Comparison of ENCODE assay signal across 14 cellular contexts in genomic region chr4:186829740-186830449, GRCh38.
DNase-seq lines count a peak whose midpoint lies in the region; ATAC-seq, FAIRE-seq and TF ChIP-seq lines count a peak whose summit lies in the region.
"Had no signal": no experiment of that assay in that cellular context is flagged by ENCODE, and none has a peak within 500 bp of the region (broad histone marks: within the 10 kb centered on the region; RNA-seq: fewer than 3 reads in every experiment).

No MANE protein-coding gene starts in this region.

- DNase-seq in AG04449 (ENCODE audit: low read depth, low spot score): peak; percentile 80
- peak; percentile 70 for DNase-seq in HT1080 (ENCODE audit: low read depth)
- DNase-seq in GM12878 (ENCODE audit: low read depth, low spot score): no peak
- peak; percentile 70 for DNase-seq in kidney glomerular epithelial cell (lab: John Stamatoyannopoulos, UW)
- no peak for DNase-seq in NCI-H524 (lab: John Stamatoyannopoulos, UW)
- DNase-seq in activated T-cell treated with anti-CD3 and anti-CD28 coated beads, Interleukin-2, amount 50 U/mL, for 72 hours: no peak
- no peak for DNase-seq in colonic mucosa
- no peak for DNase-seq in T-helper 9 cell
- DNase-seq: activated B cell treated with CpG ODN at 0.5 μM for 24 hours, amygdala, BE2C, NCI-H510A treated with DMSO at 0.1 percent for 48 hours, SK-N-SH had no signal

- H3K4me3 ChIP-seq in AG04449 (ENCODE audit: low read depth, low read length) (no peak overlapping the region), GM12878 (no peak overlapping the region), colonic mucosa (no peak overlapping the region)

- TF ChIP-seq EP300 in GM12878 (IDR thresholded peaks at IDR 0.05; ENCODE audit: borderline replicate concordance in 1 of 2, control insufficient read depth in 1 of 2, low read depth in 2 of 2, low read length in 2 of 2): no peak

- H2AFZ ChIP-seq in GM12878 (ENCODE audit: control insufficient read depth, low read depth, low read length): no peak overlapping the region

- in situ Hi-C loops in GM12878 (cut with MboI): no loop called here

- SMC1A ChIA-PET in GM12878 (lab: Charles Lee; ENCODE audit: uncharacterized antibody, unreplicated experiment): interaction anchor here (1.4 kb wide), 1 partner anchor 14 kb away, joined by 3 read pairs; no protein-coding TSS in a partner anchor

- H3K36me3 ChIP-seq in GM12878 (ENCODE audit: control insufficient read depth in 2 of 2, insufficient read depth in 2 of 2, low read length in 1 of 2) (no peaks in the 10 kb centered on the region), colonic mucosa (no peaks in the 10 kb centered on the region)
- H3K36me3 ChIP-seq: BE2C had no signal

- H3K9me3 Mint-ChIP-seq in activated T-cell treated with anti-CD3 and anti-CD28 coated beads, Interleukin-2, amount 50 U/mL, for 72 hours: peaks cover 7 to 15% of the 10 kb centered on the region in 2 donors

- no peaks in the 10 kb centered on the region for H3K4me1 Mint-ChIP-seq in activated T-cell treated with anti-CD3 and anti-CD28 coated beads, Interleukin-2, amount 50 U/mL, for 72 hours (ENCODE audit: low read depth)
- H3K4me1 Mint-ChIP-seq: activated B cell treated with CpG ODN at 0.5 μM for 24 hours had no signal

- H3K4me1 ChIP-seq in GM12878 (ENCODE audit: control insufficient read depth, insufficient read depth, low read length) (no peaks in the 10 kb centered on the region), colonic mucosa (no peaks in the 10 kb centered on the region)
- H3K4me1 ChIP-seq: BE2C had no signal

- POLR2A ChIA-PET in AG04449 (lab: Yijun Ruan, JAX) (no interaction called here), GM12878 (lab: Charles Lee) (no interaction called here)

- CTCF ChIA-PET in AG04449 (lab: Yijun Ruan, JAX) (interaction anchor here (0.9 to 1.4 kb wide), 2 partner anchors 9 to 14 kb away, joined by 3 to 4 read pairs; no protein-coding TSS in a partner anchor), GM12878 (lab: Yijun Ruan, JAX) (no interaction called here)

- H3K4me2 ChIP-seq in GM12878 (ENCODE audit: control insufficient read depth, insufficient read depth): no peak overlapping the region
- H3K4me2 ChIP-seq: SK-N-SH had no signal

- peaks cover 0 to 1% of the 10 kb centered on the region in 2 donors for H3K36me3 Mint-ChIP-seq in activated T-cell treated with anti-CD3 and anti-CD28 coated beads, Interleukin-2, amount 50 U/mL, for 72 hours (ENCODE audit: insufficient read depth in 2 of 2)

- no peaks in the 10 kb centered on the region for H3K27me3 Mint-ChIP-seq in activated T-cell treated with anti-CD3 and anti-CD28 coated beads, Interleukin-2, amount 50 U/mL, for 72 hours (ENCODE audit: low read depth)
- H3K27me3 Mint-ChIP-seq: activated B cell treated with CpG ODN at 0.5 μM for 24 hours; natural killer cell treated with Interleukin-12 subunit alpha and Interleukin-12 subunit beta and Interleukin-15 and Interleukin-18, amount 100 ng/mL, for 72 hours had no signal

- peak; percentile 22; the same call in 2 of the 3 replicates for ATAC-seq in GM12878
- no peak for ATAC-seq in activated T-cell treated with anti-CD3 and anti-CD28 coated beads, Interleukin-2, amount 50 U/mL, for 72 hours (replicated peaks in 1 of 2)
- ATAC-seq: natural killer cell treated with Interleukin-12 subunit alpha and Interleukin-12 subunit beta and Interleukin-15 and Interleukin-18, amount 100 ng/mL, for 72 hours had no signal

- no peaks in the 10 kb centered on the region for H3K27me3 ChIP-seq in GM12878 (replicated peaks in 1 of 2; ENCODE audit: control insufficient read depth in 2 of 2, insufficient read depth in 2 of 2, low read length in 1 of 2)
- no peaks in the 10 kb centered on the region for H3K27me3 ChIP-seq in colonic mucosa
- H3K27me3 ChIP-seq: BE2C had no signal

- TF ChIP-seq CTCF in AG04449 (IDR thresholded peaks at IDR 0.05; ENCODE audit: insufficient read depth, low read length, missing control alignments) (no peak), GM12878 (IDR thresholded peaks at IDR 0.05 in 2 of 3, conservative IDR thresholded peaks at IDR 0.05 in 1 of 3; ENCODE audit: control insufficient read depth in 2 of 3, extremely low read depth in 1 of 3, insufficient read depth in 1 of 3, low read depth in 3 of 3, low read length in 3 of 3) (no peak), colonic mucosa (IDR thresholded peaks at IDR 0.05) (no peak)

- TF ChIP-seq RAD21 in GM12878 (IDR thresholded peaks at IDR 0.05; ENCODE audit: insufficient read depth, low read depth, low read length): no peak

- H3K9ac ChIP-seq in GM12878 (ENCODE audit: control insufficient read depth, insufficient read depth, low read length) (no peak overlapping the region), colonic mucosa (ENCODE audit: low read depth in 2 of 2, low read length in 2 of 2) (no peak overlapping the region)
- H3K9ac ChIP-seq: SK-N-SH had no signal

- no peak for FAIRE-seq in GM12878 (lab: Jason Lieb, UNC)

- H3K4me3 Mint-ChIP-seq in activated T-cell treated with anti-CD3 and anti-CD28 coated beads, Interleukin-2, amount 50 U/mL, for 72 hours: no peak overlapping the region
- H3K4me3 Mint-ChIP-seq: activated B cell treated with CpG ODN at 0.5 μM for 24 hours; natural killer cell treated with Interleukin-12 subunit alpha and Interleukin-12 subunit beta and Interleukin-15 and Interleukin-18, amount 100 ng/mL, for 72 hours had no signal

- TF ChIP-seq POLR2A in GM12878 (IDR thresholded peaks at IDR 0.05; ENCODE audit: low read depth, low read length): no peak

- WGBS in GM12878 (ENCODE audit: insufficient coverage, insufficient replicate concordance, low lambda C conversion rate, missing lambda C conversion rate): 25% methylated on average over 9 of the region's 9 CpGs

- BruUV-seq in GM12878 (replicated peaks; lab: Mats Ljungman, UMichigan): no TSS peak

- H3K79me2 ChIP-seq in GM12878 (ENCODE audit: control insufficient read depth, insufficient read depth, low read length): no peaks in the 10 kb centered on the region

- H3K9me3 ChIP-seq in GM12878 (replicated peaks; ENCODE audit: control insufficient read depth, insufficient read depth, low read length) (no peaks in the 10 kb centered on the region; the same call in 2 of the 3 replicates), colonic mucosa (no peaks in the 10 kb centered on the region)
- H3K9me3 ChIP-seq: BE2C, SK-N-SH had no signal

- intact Hi-C loops in GM12878 (cut with micrococcal nuclease; ENCODE audit: unreplicated experiment): no loop called here
- intact Hi-C loops in colonic mucosa (cut with DNase I): no loop called here

- no peak overlapping the region for H3K27ac Mint-ChIP-seq in activated T-cell treated with anti-CD3 and anti-CD28 coated beads, Interleukin-2, amount 50 U/mL, for 72 hours
- H3K27ac Mint-ChIP-seq: activated B cell treated with CpG ODN at 0.5 μM for 24 hours; natural killer cell treated with Interleukin-12 subunit alpha and Interleukin-12 subunit beta and Interleukin-15 and Interleukin-18, amount 100 ng/mL, for 72 hours had no signal

- no peaks in the 10 kb centered on the region for H4K20me1 ChIP-seq in GM12878 (ENCODE audit: control insufficient read depth, insufficient read depth)

- RAD21 ChIA-PET in GM12878 (lab: Charles Lee; ENCODE audit: unreplicated experiment): no interaction called here

- H3K27ac ChIP-seq in GM12878 (ENCODE audit: control insufficient read depth, insufficient read depth) (no peak overlapping the region), colonic mucosa (no peak overlapping the region)

TF ChIP-seq in GM12878, 131 proteins besides CTCF, POLR2A, EP300 and RAD21:
- TF ChIP-seq TAF1 (IDR thresholded peaks at IDR 0.05; ENCODE audit: borderline replicate concordance, low read depth, low read length) (no peak), E4F1 (IDR thresholded peaks at IDR 0.05; ENCODE audit: borderline replicate concordance, partially characterized antibody) (no peak), CBX3 (IDR thresholded peaks at IDR 0.05; ENCODE audit: borderline replicate concordance, low read depth) (no peak), NFXL1 (IDR thresholded peaks at IDR 0.05; ENCODE audit: borderline replicate concordance) (no peak)

Comparison
In these comparisons a context has a peak if more than half of its experiments do, and no peak if none do; other contexts are left out.
1. DNase-seq: peak in AG04449 (single experiment), HT1080 (single experiment) and kidney glomerular epithelial cell (single experiment); none in GM12878 (single experiment), NCI-H524 (0 of 2), activated T-cell treated with anti-CD3 and anti-CD28 coated beads, Interleukin-2, amount 50 U/mL, for 72 hours (0 of 2), colonic mucosa (single experiment) and T-helper 9 cell (single experiment).